In the genomic region with DNA sequence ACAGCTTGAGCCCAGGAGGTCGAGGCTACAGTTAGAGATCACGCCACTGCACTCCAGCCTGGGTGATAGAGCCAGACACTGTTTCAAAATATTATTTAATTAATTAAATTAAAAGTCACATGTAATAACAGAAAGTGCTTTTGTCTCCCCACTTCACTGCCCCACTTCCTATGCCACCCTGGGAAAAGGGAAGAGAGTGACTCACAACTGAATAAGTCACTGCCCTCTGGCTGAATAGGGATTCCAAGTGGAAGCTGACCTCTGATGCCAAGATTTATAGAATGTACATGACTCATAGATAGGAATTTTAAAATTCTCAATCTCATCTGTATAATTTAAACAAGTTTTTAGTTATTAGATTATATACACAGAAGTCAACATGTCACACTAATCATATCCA, we compare ENCODE assay signal across 13 cellular contexts. TPM values are rescaled to one million over a fixed set of nuclear protein-coding genes. Genes with fewer than 3 reads are reported as not detected.
DNase-seq lines count a peak whose midpoint lies in the region; ATAC-seq, FAIRE-seq and TF ChIP-seq lines count a peak whose summit lies in the region.
"Had no signal": no experiment of that assay in that cellular context is flagged by ENCODE, and none has a peak within 500 bp of the region (broad histone marks: within the 10 kb centered on the region; RNA-seq: fewer than 3 reads in every experiment).

No MANE protein-coding gene starts in this region.

- FAIRE-seq in HTR-8/SVneo (lab: Jason Lieb, UNC) (no peak), HepG2 (lab: Jason Lieb, UNC) (no peak)

- intact Hi-C loops in HepG2 (cut with micrococcal nuclease; ENCODE audit: unreplicated experiment), result no loop called here

- CTCF ChIA-PET in BJ (lab: Yijun Ruan, JAX), result no interaction called here
- CTCF ChIA-PET in HepG2 (lab: Yijun Ruan, JAX; ENCODE audit: low intra/inter-chr PET ratio, low total read pairs), result no interaction called here
- CTCF ChIA-PET in activated naive CD4-positive, alpha-beta T cell treated with anti-CD3 and anti-CD28 coated beads, Interleukin-2, amount 10 ng/mL, durations not matched to agents 7 days and 5 days (lab: Charles Lee), result no interaction called here

- H3K9me3 ChIP-seq in HepG2 (ENCODE audit: low read length), result peaks cover 48% of the 10 kb centered on the region
- H3K9me3 ChIP-seq: testis had no signal

- TF ChIP-seq EP300 in HepG2 (IDR thresholded peaks at IDR 0.05; ENCODE audit: low read depth in 2 of 2, low read length in 2 of 2) (no peak), HepG2 (CRISPR knock-in tag; IDR thresholded peaks at IDR 0.05; ENCODE audit: borderline replicate concordance) (no peak)

- no peak overlapping the region for H3K4me3 Mint-ChIP-seq in activated naive CD4-positive, alpha-beta T cell treated with anti-CD3 and anti-CD28 coated beads, Interleukin-2, amount 10 ng/mL, durations not matched to agents 7 days and 5 days

- H3K36me3 ChIP-seq in BJ (ENCODE audit: control insufficient read depth, insufficient read depth, low read length), result no peaks in the 10 kb centered on the region
- H3K36me3 ChIP-seq in brain microvascular endothelial cell (replicated peaks), result peaks cover 5% of the 10 kb centered on the region
- H3K36me3 ChIP-seq in HepG2 (replicated peaks in 1 of 2; ENCODE audit: control insufficient read depth in 1 of 2, insufficient read depth in 2 of 2, low read length in 2 of 2), result no peaks in the 10 kb centered on the region

- H3K9me3 Mint-ChIP-seq in activated naive CD4-positive, alpha-beta T cell treated with anti-CD3 and anti-CD28 coated beads, Interleukin-2, amount 10 ng/mL, durations not matched to agents 7 days and 5 days, result peaks cover 34% of the 10 kb centered on the region

- H3K4me1 Mint-ChIP-seq in activated naive CD4-positive, alpha-beta T cell treated with anti-CD3 and anti-CD28 coated beads, Interleukin-2, amount 10 ng/mL, durations not matched to agents 7 days and 5 days, result peaks cover 12% of the 10 kb centered on the region

- H3K27ac Mint-ChIP-seq in activated naive CD4-positive, alpha-beta T cell treated with anti-CD3 and anti-CD28 coated beads, Interleukin-2, amount 10 ng/mL, durations not matched to agents 7 days and 5 days, result no peak overlapping the region

- H3K36me3 Mint-ChIP-seq in activated naive CD4-positive, alpha-beta T cell treated with anti-CD3 and anti-CD28 coated beads, Interleukin-2, amount 10 ng/mL, durations not matched to agents 7 days and 5 days, result peaks cover 5% of the 10 kb centered on the region

- H3K27me3 ChIP-seq in BJ (ENCODE audit: control insufficient read depth, insufficient read depth, low read length) (no peaks in the 10 kb centered on the region), brain microvascular endothelial cell (replicated peaks) (no peaks in the 10 kb centered on the region), HepG2 (ENCODE audit: control insufficient read depth in 1 of 2, insufficient read depth in 2 of 2, low read length in 2 of 2) (no peaks in the 10 kb centered on the region)
- H3K27me3 ChIP-seq: Peyer's patch, testis had no signal

- WGBS in HepG2 (ENCODE audit: low lambda C conversion rate), result 14% methylated on average over 2 of the region's 2 CpGs

- no peak overlapping the region for H2AFZ ChIP-seq in HepG2 (ENCODE audit: low read length)

- TF ChIP-seq CTCF in BJ (IDR thresholded peaks at IDR 0.05; ENCODE audit: insufficient read depth, low read depth, low read length), result no peak
- no peak for TF ChIP-seq CTCF in brain microvascular endothelial cell (IDR thresholded peaks at IDR 0.05; ENCODE audit: low read depth, low read length, missing control alignments)
- TF ChIP-seq CTCF in HepG2 (CRISPR knock-in tag; IDR thresholded peaks at IDR 0.05), result no peak

- H4K20me1 ChIP-seq in HepG2 (ENCODE audit: insufficient read depth, low read length), result no peaks in the 10 kb centered on the region

- TF ChIP-seq RAD21 in HepG2 (CRISPR knock-in tag; IDR thresholded peaks at IDR 0.05), result no peak

- no peak overlapping the region for H3K4me2 ChIP-seq in HepG2 (ENCODE audit: low read depth, low read length)

- no TSS peak for BruUV-seq in HepG2 (replicated peaks; lab: Mats Ljungman, UMichigan)

- H3K9ac ChIP-seq in HepG2 (ENCODE audit: insufficient read depth, low read depth, low read length), result no peak overlapping the region

- H3K4me3 ChIP-seq in BJ (ENCODE audit: low read depth, low read length), result no peak overlapping the region
- peak overlapping the region; percentile 5 for H3K4me3 ChIP-seq in brain microvascular endothelial cell (ENCODE audit: low read depth, low read length)
- no peak overlapping the region for H3K4me3 ChIP-seq in HepG2 (replicated peaks in 1 of 3; ENCODE audit: insufficient read depth in 1 of 3, low read depth in 2 of 3, low read length in 3 of 3)
- H3K4me3 ChIP-seq: Peyer's patch, testis had no signal

- H3K27ac ChIP-seq in brain microvascular endothelial cell (peak overlapping the region; percentile 65), HepG2 (ENCODE audit: extremely low read length, insufficient read depth, low read length) (no peak overlapping the region)
- H3K27ac ChIP-seq: Peyer's patch, testis had no signal

- H3K4me1 ChIP-seq in HepG2 (ENCODE audit: insufficient read depth, low read length), result no peaks in the 10 kb centered on the region

- no peaks in the 10 kb centered on the region for H3K79me2 ChIP-seq in HepG2 (ENCODE audit: insufficient read depth, low read length)

- TF ChIP-seq POLR2A in HepG2 (IDR thresholded peaks at IDR 0.05; ENCODE audit: insufficient read depth in 1 of 2, low read depth in 2 of 2, low read length in 2 of 2), result no peak

- no peak for ATAC-seq in HepG2

- POLR2A ChIA-PET in BJ (lab: Charles Lee) (no interaction called here), HepG2 (lab: Yijun Ruan, JAX) (no interaction called here)

- in situ Hi-C loops in brain microvascular endothelial cell (cut with HindIII; ENCODE audit: low pct_ligation_motif_present, low sequenced_read_pairs), result no loop called here
- in situ Hi-C loops in HepG2 (cut with HindIII; ENCODE audit: extremely low pct_ligation_motif_present, low pct_unique_long_range_greater_than_20kb), result no loop called here

- peaks cover 12% of the 10 kb centered on the region for H3K27me3 Mint-ChIP-seq in activated naive CD4-positive, alpha-beta T cell treated with anti-CD3 and anti-CD28 coated beads, Interleukin-2, amount 10 ng/mL, durations not matched to agents 7 days and 5 days

- peak; percentile 4 for DNase-seq in BJ (ENCODE audit: low read depth)
- peak; percentile 33 for DNase-seq in HTR-8/SVneo (ENCODE audit: insufficient read length, low spot score)
- DNase-seq in brain microvascular endothelial cell, result peak; percentile 40
- peak; percentile 49 to 86 for DNase-seq in lung microvascular endothelial cell (ENCODE audit: low read depth in 2 of 2)
- no peak for DNase-seq in NCI-H1092 treated with DMSO at 0.1 percent for 48 hours (lab: John Stamatoyannopoulos, UW)
- no peak for DNase-seq in HepG2 (ENCODE audit: low spot score)
- no peak for DNase-seq in COLO668 (lab: John Stamatoyannopoulos, UW; ENCODE audit: unreplicated experiment)
- no peak for DNase-seq in activated naive CD4-positive, alpha-beta T cell treated with anti-CD3 and anti-CD28 coated beads, Interleukin-2, amount 10 ng/mL, durations not matched to agents 7 days and 5 days
- DNase-seq: activated naive CD4-positive, alpha-beta T cell treated with anti-CD3 and anti-CD28 coated beads, Interleukin-2, amount 50 U/mL, for 16 hours; GOT3; Peyer's patch; stimulated activated CD4-positive, alpha-beta T cell treated with anti-CD3 and anti-CD28 coated beads, Interleukin-4, amount 100 ng/mL, for 1 hour; testis had no signal

RNA-seq across cellular contexts. Expression of a gene that starts 22.2 kb away (rescaled TPM):
- polyA plus RNA-seq in BJ (2011; rRNA removed) (not detected in 2 replicates), HepG2 (2011; rRNA removed) (not detected in 2 replicates)
- not detected in 2 replicates for polyA minus RNA-seq in BJ (2011; rRNA and poly(A)+ RNA removed)
- total RNA-seq in lung microvascular endothelial cell (not detected in 2 replicates), HepG2 (2016; rRNA removed; fragmentation: Illumina TruSeq; extraction: Trizol) (not detected in 2 replicates)
- total RNA-seq in HepG2 (2016; cell fraction: cytosol; rRNA removed; fragmentation: Illumina TruSeq; extraction: Trizol; ENCODE audit: low read depth), result not detected in 2 replicates
- not detected in 2 replicates for total RNA-seq in HepG2 (2016; cell fraction: insoluble cytoplasmic fraction; rRNA removed; fragmentation: Illumina TruSeq; extraction: Trizol)
- total RNA-seq in HepG2 (2016; cell fraction: membrane; rRNA removed; fragmentation: Illumina TruSeq; extraction: Trizol), result not detected in 2 replicates
- total RNA-seq in HepG2 (2016; cell fraction: nucleus; rRNA removed; fragmentation: Illumina TruSeq; extraction: Trizol), result not detected in 2 replicates
- not detected in 2 replicates for polyA plus RNA-seq in HepG2 (2011; cell fraction: cytosol; rRNA removed)
- polyA plus RNA-seq in HepG2 (2011; cell fraction: nucleus; rRNA removed), result not detected in 2 replicates
- not detected in 2 replicates for polyA plus RNA-seq in HepG2 (2012)
- not detected in 2 replicates for polyA plus RNA-seq in HepG2 (2016; cell fraction: cytosol; fragmentation: Illumina TruSeq; extraction: Trizol; ENCODE audit: low read depth)
- not detected in 2 replicates for polyA plus RNA-seq in HepG2 (2016; cell fraction: insoluble cytoplasmic fraction; fragmentation: Illumina TruSeq; extraction: Trizol; ENCODE audit: low read depth)
- not detected in 2 replicates for polyA plus RNA-seq in HepG2 (2016; cell fraction: membrane; fragmentation: Illumina TruSeq; extraction: Trizol; ENCODE audit: low read depth)
- polyA plus RNA-seq in HepG2 (2016; cell fraction: nucleus; fragmentation: Illumina TruSeq; extraction: Trizol; ENCODE audit: insufficient read depth, low read depth), result not detected in 2 replicates
- not detected in 2 replicates for polyA minus RNA-seq in HepG2 (2011; rRNA and poly(A)+ RNA removed; ENCODE audit: low replicate concordance)
- polyA minus RNA-seq in HepG2 (2011; cell fraction: cytosol; rRNA and poly(A)+ RNA removed), result not detected in 2 replicates
- not detected in 2 replicates for polyA minus RNA-seq in HepG2 (2011; cell fraction: nucleus; rRNA and poly(A)+ RNA removed)
- total RNA-seq: Peyer's patch had no signal

RNA-seq across cellular contexts. Expression of a gene that starts 28.8 kb away (rescaled TPM):
- polyA plus RNA-seq in BJ (2011; rRNA removed) (1.9 and 3.0 TPM in 2 replicates), HepG2 (2011; rRNA removed) (5.2 and 6.5 TPM in 2 replicates)
- 2.5 and 3.0 TPM in 2 replicates for polyA minus RNA-seq in BJ (2011; rRNA and poly(A)+ RNA removed)
- total RNA-seq in lung microvascular endothelial cell (4.6 and 6.5 TPM in 2 replicates), HepG2 (2016; rRNA removed; fragmentation: Illumina TruSeq; extraction: Trizol) (14.1 and 23.1 TPM in 2 replicates)
- total RNA-seq in HepG2 (2016; cell fraction: cytosol; rRNA removed; fragmentation: Illumina TruSeq; extraction: Trizol; ENCODE audit: low read depth), result 2.5 and 3.3 TPM in 2 replicates
- 15.1 and 26.6 TPM in 2 replicates for total RNA-seq in HepG2 (2016; cell fraction: insoluble cytoplasmic fraction; rRNA removed; fragmentation: Illumina TruSeq; extraction: Trizol)
- total RNA-seq in HepG2 (2016; cell fraction: membrane; rRNA removed; fragmentation: Illumina TruSeq; extraction: Trizol), result 6.9 and 9.8 TPM in 2 replicates
- total RNA-seq in HepG2 (2016; cell fraction: nucleus; rRNA removed; fragmentation: Illumina TruSeq; extraction: Trizol), result 9.8 and 11.9 TPM in 2 replicates
- 3.0 and 5.7 TPM in 2 replicates for polyA plus RNA-seq in HepG2 (2011; cell fraction: cytosol; rRNA removed)
- 4.4 and 6.1 TPM in 2 replicates for polyA plus RNA-seq in HepG2 (2011; cell fraction: nucleus; rRNA removed)
- polyA plus RNA-seq in HepG2 (2012), result 6.0 and 8.5 TPM in 2 replicates
- 0.46 TPM in 2 replicates for polyA plus RNA-seq in HepG2 (2016; cell fraction: cytosol; fragmentation: Illumina TruSeq; extraction: Trizol; ENCODE audit: low read depth)
- polyA plus RNA-seq in HepG2 (2016; cell fraction: insoluble cytoplasmic fraction; fragmentation: Illumina TruSeq; extraction: Trizol; ENCODE audit: low read depth), result 10.2 and 10.9 TPM in 2 replicates
- 1.1 and 1.4 TPM in 2 replicates for polyA plus RNA-seq in HepG2 (2016; cell fraction: membrane; fragmentation: Illumina TruSeq; extraction: Trizol; ENCODE audit: low read depth)
- 8.3 and 9.0 TPM in 2 replicates for polyA plus RNA-seq in HepG2 (2016; cell fraction: nucleus; fragmentation: Illumina TruSeq; extraction: Trizol; ENCODE audit: insufficient read depth, low read depth)
- 2.0 and 3.8 TPM in 2 replicates for polyA minus RNA-seq in HepG2 (2011; rRNA and poly(A)+ RNA removed; ENCODE audit: low replicate concordance)
- polyA minus RNA-seq in HepG2 (2011; cell fraction: cytosol; rRNA and poly(A)+ RNA removed), result 7.4 and 11.6 TPM in 2 replicates
- 11.7 and 18.5 TPM in 2 replicates for polyA minus RNA-seq in HepG2 (2011; cell fraction: nucleus; rRNA and poly(A)+ RNA removed)

RNA-seq across cellular contexts. Expression of a gene that starts 53.1 kb away (rescaled TPM):
- polyA plus RNA-seq in BJ (2011; rRNA removed) (not detected in 2 replicates), HepG2 (2011; rRNA removed) (0.03 TPM in 1 of 2 replicates, not detected in the other)
- not detected in 2 replicates for polyA minus RNA-seq in BJ (2011; rRNA and poly(A)+ RNA removed)
- total RNA-seq in lung microvascular endothelial cell (not detected in 2 replicates), HepG2 (2016; rRNA removed; fragmentation: Illumina TruSeq; extraction: Trizol) (not detected in 2 replicates)
- total RNA-seq in HepG2 (2016; cell fraction: cytosol; rRNA removed; fragmentation: Illumina TruSeq; extraction: Trizol; ENCODE audit: low read depth), result not detected in 2 replicates
- total RNA-seq in HepG2 (2016; cell fraction: insoluble cytoplasmic fraction; rRNA removed; fragmentation: Illumina TruSeq; extraction: Trizol), result not detected in 2 replicates
- total RNA-seq in HepG2 (2016; cell fraction: membrane; rRNA removed; fragmentation: Illumina TruSeq; extraction: Trizol), result not detected in 2 replicates
- not detected in 2 replicates for total RNA-seq in HepG2 (2016; cell fraction: nucleus; rRNA removed; fragmentation: Illumina TruSeq; extraction: Trizol)
- 0.04 TPM in 1 of 2 replicates, not detected in the other for polyA plus RNA-seq in HepG2 (2011; cell fraction: cytosol; rRNA removed)
- polyA plus RNA-seq in HepG2 (2011; cell fraction: nucleus; rRNA removed), result not detected in 2 replicates
- not detected in 2 replicates for polyA plus RNA-seq in HepG2 (2012)
- not detected in 2 replicates for polyA plus RNA-seq in HepG2 (2016; cell fraction: cytosol; fragmentation: Illumina TruSeq; extraction: Trizol; ENCODE audit: low read depth)
- polyA plus RNA-seq in HepG2 (2016; cell fraction: insoluble cytoplasmic fraction; fragmentation: Illumina TruSeq; extraction: Trizol; ENCODE audit: low read depth), result not detected in 2 replicates
- polyA plus RNA-seq in HepG2 (2016; cell fraction: membrane; fragmentation: Illumina TruSeq; extraction: Trizol; ENCODE audit: low read depth), result not detected in 2 replicates
- not detected in 2 replicates for polyA plus RNA-seq in HepG2 (2016; cell fraction: nucleus; fragmentation: Illumina TruSeq; extraction: Trizol; ENCODE audit: insufficient read depth, low read depth)
- polyA minus RNA-seq in HepG2 (2011; rRNA and poly(A)+ RNA removed; ENCODE audit: low replicate concordance), result 0.09 TPM in 1 of 2 replicates, not detected in the other
- not detected in 2 replicates for polyA minus RNA-seq in HepG2 (2011; cell fraction: cytosol; rRNA and poly(A)+ RNA removed)
- not detected in 2 replicates for polyA minus RNA-seq in HepG2 (2011; cell fraction: nucleus; rRNA and poly(A)+ RNA removed)
- total RNA-seq: Peyer's patch, testis had no signal

Comparison
In these comparisons a context has a peak if more than half of its experiments do, and no peak if none do; other contexts are left out.
1. DNase-seq: peak in BJ (single experiment), HTR-8/SVneo (single experiment), brain microvascular endothelial cell (single experiment) and lung microvascular endothelial cell (2 of 2); none in NCI-H1092 treated with DMSO at 0.1 percent for 48 hours (single experiment), HepG2 (single experiment), COLO668 (single experiment) and activated naive CD4-positive, alpha-beta T cell treated with anti-CD3 and anti-CD28 coated beads, Interleukin-2, amount 10 ng/mL, durations not matched to agents 7 days and 5 days (single experiment).